ENCODE assay signal across 8 cellular contexts in genomic region chr1:29121516-29121937, GRCh38. TPM values are rescaled to one million over a fixed set of nuclear protein-coding genes. Genes with fewer than 3 reads are reported as not detected.
DNase-seq lines count a peak whose midpoint lies in the region; ATAC-seq and TF ChIP-seq lines count a peak whose summit lies in the region.

No MANE protein-coding gene starts in this region.

- peaks cover 17% of the 10 kb centered on the region for H3K79me2 ChIP-seq in ACC112 (ENCODE audit: control insufficient read depth, insufficient read depth, low read length, unreplicated experiment)
- H3K79me2 ChIP-seq in GM23338 (replicated peaks; ENCODE audit: insufficient read depth) = no peaks in the 10 kb centered on the region

- H3K27me3 Mint-ChIP-seq in GM23338 (ENCODE audit: insufficient read depth, low read depth, poor library complexity) (peaks cover 38% of the 10 kb centered on the region), natural killer cell (ENCODE audit: low read depth in 2 of 2) (peaks cover 8 to 15% of the 10 kb centered on the region in 2 donors)
- peaks cover 12 to 25% of the 10 kb centered on the region in 2 donors for H3K27me3 Mint-ChIP-seq in effector memory CD8-positive, alpha-beta T cell
- H3K27me3 Mint-ChIP-seq in activated T-helper 1 cell treated with anti-CD3 and anti-CD28 coated beads, Interleukin-12 subunit alpha, Interleukin-12 subunit beta, Interleukin-2, Interleukin-4 antibody, amounts not matched to agents 30 ng/mL and 10 ng/mL and 1 ng/mL, durations not matched to agents 14 hours and 24 hours and 36 hours (ENCODE audit: insufficient read depth) = peaks cover 27% of the 10 kb centered on the region

- peak; percentile 66 for DNase-seq in GM23338 (ENCODE audit: low spot score)
- peak in 1 of 3 experiments; percentile 5 for DNase-seq in effector memory CD8-positive, alpha-beta T cell
- no peak for DNase-seq in natural killer cell
- DNase-seq in NCI-H524 treated with DMSO at 0.1 percent for 48 hours (lab: John Stamatoyannopoulos, UW) = no peak
- no peak for DNase-seq in activated T-helper 1 cell treated with anti-CD3 and anti-CD28 coated beads, Interleukin-12 subunit alpha, Interleukin-12 subunit beta, Interleukin-2, Interleukin-4 antibody, amounts not matched to agents 30 ng/mL and 10 ng/mL and 1 ng/mL, durations not matched to agents 14 hours and 24 hours and 36 hours (ENCODE audit: low spot score)
- DNase-seq in mucosa of gallbladder (ENCODE audit: low spot score) = no peak

- ATAC-seq in GM23338 (peak; percentile 16), natural killer cell (peak in 2 of 3 donors; percentile 8 to 13), GM18870 (IDR thresholded peaks at IDR 0.05; ENCODE audit: unreplicated experiment) (no peak)
- ATAC-seq in effector memory CD8-positive, alpha-beta T cell (replicated peaks) = peak; percentile 15

- H3K4me3 Mint-ChIP-seq in GM23338 (peak overlapping the region; percentile 42; the same call in 1 of the 3 replicates), natural killer cell (no peak overlapping the region)
- peak overlapping the region; percentile 15 to 19 for H3K4me3 Mint-ChIP-seq in effector memory CD8-positive, alpha-beta T cell
- H3K4me3 Mint-ChIP-seq in activated T-helper 1 cell treated with anti-CD3 and anti-CD28 coated beads, Interleukin-12 subunit alpha, Interleukin-12 subunit beta, Interleukin-2, Interleukin-4 antibody, amounts not matched to agents 30 ng/mL and 10 ng/mL and 1 ng/mL, durations not matched to agents 14 hours and 24 hours and 36 hours = no peak overlapping the region

- H3K4me1 ChIP-seq in ACC112 (ENCODE audit: control insufficient read depth, insufficient read depth, low read length, unreplicated experiment) (peaks cover 12% of the 10 kb centered on the region), GM23338 (ENCODE audit: insufficient read depth) (peaks cover 8% of the 10 kb centered on the region; the same call in 1 of the 2 replicates)

- H3K27me3 ChIP-seq in ACC112 (ENCODE audit: insufficient read depth, low read length) (no peaks in the 10 kb centered on the region), GM23338 (ENCODE audit: insufficient read depth) (peaks cover 40% of the 10 kb centered on the region)

- no peaks in the 10 kb centered on the region; the same call in 1 of the 2 replicates for H4K20me1 ChIP-seq in GM23338 (replicated peaks; ENCODE audit: insufficient read depth)

- peaks cover 10% of the 10 kb centered on the region for H3K4me1 Mint-ChIP-seq in GM23338
- peaks cover 12 to 14% of the 10 kb centered on the region in 2 donors for H3K4me1 Mint-ChIP-seq in effector memory CD8-positive, alpha-beta T cell (ENCODE audit: low read depth in 2 of 2)
- H3K4me1 Mint-ChIP-seq in natural killer cell = peaks cover 8 to 18% of the 10 kb centered on the region in 2 donors
- no peaks in the 10 kb centered on the region for H3K4me1 Mint-ChIP-seq in activated T-helper 1 cell treated with anti-CD3 and anti-CD28 coated beads, Interleukin-12 subunit alpha, Interleukin-12 subunit beta, Interleukin-2, Interleukin-4 antibody, amounts not matched to agents 30 ng/mL and 10 ng/mL and 1 ng/mL, durations not matched to agents 14 hours and 24 hours and 36 hours (ENCODE audit: low read depth)

- peaks cover 25% of the 10 kb centered on the region; the same call in 1 of the 2 replicates for H3F3A ChIP-seq in GM23338 (replicated peaks; ENCODE audit: low read depth)

- H3K9me3 Mint-ChIP-seq in GM23338 = no peaks in the 10 kb centered on the region
- no peaks in the 10 kb centered on the region for H3K9me3 Mint-ChIP-seq in effector memory CD8-positive, alpha-beta T cell
- H3K9me3 Mint-ChIP-seq in natural killer cell = no peaks in the 10 kb centered on the region
- H3K9me3 Mint-ChIP-seq in activated T-helper 1 cell treated with anti-CD3 and anti-CD28 coated beads, Interleukin-12 subunit alpha, Interleukin-12 subunit beta, Interleukin-2, Interleukin-4 antibody, amounts not matched to agents 30 ng/mL and 10 ng/mL and 1 ng/mL, durations not matched to agents 14 hours and 24 hours and 36 hours = no peaks in the 10 kb centered on the region

- intact Hi-C loops in natural killer cell (cut with micrococcal nuclease) = loop anchor here (2.0 to 5.0 kb wide), 2 partner anchors 81 to 239 kb away; no protein-coding TSS in a partner anchor
- intact Hi-C loops in activated T-helper 1 cell treated with anti-CD3 and anti-CD28 coated beads, Interleukin-12 subunit alpha, Interleukin-12 subunit beta, Interleukin-2, Interleukin-4 antibody, amounts not matched to agents 30 ng/mL and 10 ng/mL and 1 ng/mL, durations not matched to agents 14 hours and 24 hours and 36 hours (cut with micrococcal nuclease) = loop anchor here (1.0 kb wide), 1 partner anchor 239 kb away; no protein-coding TSS in a partner anchor

- peak overlapping the region; percentile 81; the same call in 1 of the 2 replicates for H3K27ac ChIP-seq in ACC112 (ENCODE audit: low read depth, low read length)
- H3K27ac ChIP-seq in GM23338 (ENCODE audit: low read depth) = no peak overlapping the region

- no peaks in the 10 kb centered on the region; the same call in 1 of the 2 replicates for H3K36me3 ChIP-seq in ACC112 (ENCODE audit: insufficient read depth, low read length)
- H3K36me3 ChIP-seq in GM23338 (ENCODE audit: insufficient read depth) = no peaks in the 10 kb centered on the region

- H3K4me3 ChIP-seq in ACC112 (ENCODE audit: low read depth, low read length) (peak overlapping the region; percentile 87), GM23338 (peak overlapping the region; percentile 81)

- H3K36me3 Mint-ChIP-seq in GM23338 (ENCODE audit: low read depth) (peaks cover 17% of the 10 kb centered on the region), natural killer cell (peaks cover 9% of the 10 kb centered on the region)
- H3K36me3 Mint-ChIP-seq in effector memory CD8-positive, alpha-beta T cell (ENCODE audit: insufficient read depth) = peaks cover 41% of the 10 kb centered on the region
- peaks cover 18% of the 10 kb centered on the region for H3K36me3 Mint-ChIP-seq in activated T-helper 1 cell treated with anti-CD3 and anti-CD28 coated beads, Interleukin-12 subunit alpha, Interleukin-12 subunit beta, Interleukin-2, Interleukin-4 antibody, amounts not matched to agents 30 ng/mL and 10 ng/mL and 1 ng/mL, durations not matched to agents 14 hours and 24 hours and 36 hours (ENCODE audit: low read depth)

- no peaks in the 10 kb centered on the region for H3K9me2 ChIP-seq in GM23338 (ENCODE audit: insufficient read depth)

- H3K27ac Mint-ChIP-seq in GM23338 (no peak overlapping the region), natural killer cell (no peak overlapping the region)
- no peak overlapping the region for H3K27ac Mint-ChIP-seq in effector memory CD8-positive, alpha-beta T cell
- no peak overlapping the region for H3K27ac Mint-ChIP-seq in activated T-helper 1 cell treated with anti-CD3 and anti-CD28 coated beads, Interleukin-12 subunit alpha, Interleukin-12 subunit beta, Interleukin-2, Interleukin-4 antibody, amounts not matched to agents 30 ng/mL and 10 ng/mL and 1 ng/mL, durations not matched to agents 14 hours and 24 hours and 36 hours

- TF ChIP-seq CTCF in GM23338 (conservative IDR thresholded peaks at IDR 0.05; ENCODE audit: low read depth in 2 of 2) (no peak; a peak in 1 of 4 replicates), natural killer cell (IDR thresholded peaks at IDR 0.05) (no peak)

- H2AFZ ChIP-seq in ACC112 (ENCODE audit: low read length, unreplicated experiment) (peak overlapping the region; percentile 43), GM23338 (peak overlapping the region; percentile 56; the same call in 1 of the 2 replicates)

- peak overlapping the region; percentile 99 for H3K4me2 ChIP-seq in GM23338

TF ChIP-seq in GM23338, 12 proteins besides CTCF, POLR2A, EP300 and RAD21 (continues in another document):
- TF ChIP-seq REST (IDR thresholded peaks at IDR 0.05; ENCODE audit: unreplicated experiment) (no peak), EZH2 (IDR thresholded peaks at IDR 0.05; ENCODE audit: low read depth, unreplicated experiment) (no peak), ZNF114 (CRISPR knock-in tag; IDR thresholded peaks at IDR 0.05) (no peak), JUNB (IDR thresholded peaks at IDR 0.05; ENCODE audit: unreplicated experiment) (no peak), NANOG (IDR thresholded peaks at IDR 0.05; ENCODE audit: borderline replicate concordance) (no peak), EZH2phosphoT487 (IDR thresholded peaks at IDR 0.05; ENCODE audit: unreplicated experiment) (no peak), ZNF331 (CRISPR knock-in tag; IDR thresholded peaks at IDR 0.05; ENCODE audit: low read depth) (no peak), POLR2AphosphoS5 (IDR thresholded peaks at IDR 0.05; ENCODE audit: low read depth) (no peak), STAT1 (IDR thresholded peaks at IDR 0.05; ENCODE audit: unreplicated experiment) (no peak)

RNA-seq across cellular contexts. Expression of gene TMEM200B, which starts 2.2 kb away (rescaled TPM):
- 8.7 TPM in 2 replicates for total RNA-seq in GM23338 (2014; rRNA removed; shearing (Covaris generic))
- 4.9 and 5.3 TPM in 2 replicates for polyA plus RNA-seq in GM23338 (2016; fragmentation: Nextera tagmentation; extraction: Ambion mirVana)
- total RNA-seq in natural killer cell = not detected
- total RNA-seq in activated T-helper 1 cell treated with anti-CD3 and anti-CD28 coated beads, Interleukin-12 subunit alpha, Interleukin-12 subunit beta, Interleukin-2, Interleukin-4 antibody, amounts not matched to agents 30 ng/mL and 10 ng/mL and 1 ng/mL, durations not matched to agents 14 hours and 24 hours and 36 hours = 0.47 and 0.56 TPM in 2 replicates
- total RNA-seq in mucosa of gallbladder = 8.5 TPM

Comparison
In these comparisons a context has a peak if more than half of its experiments do, and no peak if none do; other contexts are left out.
1. H3K4me3 Mint-ChIP-seq: peak in GM23338 (single experiment) and effector memory CD8-positive, alpha-beta T cell (2 of 2); none in natural killer cell (single experiment) and activated T-helper 1 cell treated with anti-CD3 and anti-CD28 coated beads, Interleukin-12 subunit alpha, Interleukin-12 subunit beta, Interleukin-2, Interleukin-4 antibody, amounts not matched to agents 30 ng/mL and 10 ng/mL and 1 ng/mL, durations not matched to agents 14 hours and 24 hours and 36 hours (single experiment).